In genomic region chr2:173048530-173048900, GRCh38 we compare ENCODE assay signal across 9 cellular contexts. TPM values are rescaled to one million over a fixed set of nuclear protein-coding genes. Genes with fewer than 3 reads are reported as not detected.
A peak's percentile ranks its signal among the peaks of the same experiment; 100 is the strongest.
DNase-seq lines count a peak whose midpoint lies in the region; ATAC-seq and TF ChIP-seq lines count a peak whose summit lies in the region.
"Had no signal": no experiment of that assay in that cellular context is flagged by ENCODE, and none has a peak within 500 bp of the region (broad histone marks: within the 10 kb centered on the region; RNA-seq: fewer than 3 reads in every experiment).

No MANE protein-coding gene starts in this region.

- H3K36me3 ChIP-seq in SJSA1, result no peaks in the 10 kb centered on the region
- H3K36me3 ChIP-seq in heart left ventricle, result peaks cover 0 to 7% (median 0%) of the 10 kb centered on the region in 9 donors
- no peaks in the 10 kb centered on the region for H3K36me3 ChIP-seq in sigmoid colon
- H3K36me3 ChIP-seq in neuronal stem cell (replicated peaks in 1 of 2; ENCODE audit: control insufficient read depth in 2 of 2, insufficient read depth in 2 of 2, low read length in 2 of 2), result no peaks in the 10 kb centered on the region

- H3K4me3 ChIP-seq in SJSA1 (no peak overlapping the region), heart left ventricle (no peak overlapping the region), sigmoid colon (no peak overlapping the region), neuronal stem cell (ENCODE audit: low read length in 2 of 2) (no peak overlapping the region)

- no peak for TF ChIP-seq POLR2A in heart left ventricle (IDR thresholded peaks at IDR 0.05)
- no peak for TF ChIP-seq POLR2A in sigmoid colon (IDR thresholded peaks at IDR 0.05)

- no peak overlapping the region for H2BK12ac ChIP-seq in neuronal stem cell (ENCODE audit: low read length)

- no peak overlapping the region for H3K4me2 ChIP-seq in neuronal stem cell (ENCODE audit: insufficient read depth, low read length, poor library complexity, severe bottlenecking)

- H3K9me3 ChIP-seq in SJSA1 (replicated peaks) (0 out of 2 replicates have a peak, but pooled peaks cover 2% of the 10 kb centered on the region), heart left ventricle (no peaks in the 10 kb centered on the region), sigmoid colon (no peaks in the 10 kb centered on the region), neuronal stem cell (replicated peaks in 1 of 2; ENCODE audit: control insufficient read depth in 2 of 2, insufficient read depth in 1 of 2, low read depth in 1 of 2, low read length in 2 of 2) (peaks cover 0 to 1% of the 10 kb centered on the region in 2 donors)

- no peak overlapping the region for H3K9ac ChIP-seq in neuronal stem cell (ENCODE audit: low read depth, low read length, poor library complexity)

- no peak overlapping the region for H4K91ac ChIP-seq in neuronal stem cell (ENCODE audit: low read depth, low read length, poor library complexity)

- H3K4me1 ChIP-seq in SJSA1 (replicated peaks) (peaks cover 57% of the 10 kb centered on the region), heart left ventricle (peaks cover 0 to 41% (median 15%) of the 10 kb centered on the region in 12 donors), sigmoid colon (peaks cover 0 to 61% (median 47%) of the 10 kb centered on the region in 4 donors), neuronal stem cell (ENCODE audit: control insufficient read depth in 2 of 2, insufficient read depth in 1 of 2, low read depth in 1 of 2, low read length in 2 of 2) (peaks cover 0 to 2% of the 10 kb centered on the region in 2 donors)

- H2BK5ac ChIP-seq in neuronal stem cell (ENCODE audit: low read length), result no peak overlapping the region

- TF ChIP-seq CTCF in heart left ventricle (IDR thresholded peaks at IDR 0.05) (no peak), sigmoid colon (IDR thresholded peaks at IDR 0.05) (no peak)

- no peaks in the 10 kb centered on the region for H3K79me1 ChIP-seq in neuronal stem cell (ENCODE audit: low read depth, low read length)

- no peak overlapping the region for H3K14ac ChIP-seq in neuronal stem cell (ENCODE audit: low read length)

- H3K27ac ChIP-seq in SJSA1, result peak overlapping the region; percentile 89
- peak overlapping the region in 11 of 12 donors; percentile 35 to 72 (median 53) for H3K27ac ChIP-seq in heart left ventricle
- peak overlapping the region; percentile 50 to 76 (median 74) for H3K27ac ChIP-seq in sigmoid colon
- H3K27ac ChIP-seq in neuronal stem cell (replicated peaks; ENCODE audit: low read length), result no peak overlapping the region

- ATAC-seq in GM19452 (IDR thresholded peaks at IDR 0.05; ENCODE audit: unreplicated experiment) (peak; percentile 10), heart left ventricle (peak in 2 of 4 donors; percentile 6 to 38)

- intact Hi-C loops in heart left ventricle (cut with DNase I) (no loop called here), sigmoid colon (cut with DNase I) (no loop called here)

- no peak overlapping the region for H2BK15ac ChIP-seq in neuronal stem cell (ENCODE audit: low read length)

- no peak for DNase-seq in SJSA1 (ENCODE audit: low read depth in 1 of 2, low spot score in 2 of 2)
- DNase-seq in heart left ventricle, result no peak
- no peak for DNase-seq in sigmoid colon
- DNase-seq in neuronal stem cell (ENCODE audit: low spot score), result no peak
- no peak for DNase-seq in stimulated activated CD8-positive, alpha-beta memory T cell treated with anti-CD3 and anti-CD28 coated beads, Interleukin-4, amount 100 ng/mL, for 48 hours
- DNase-seq in NCI-H128 (lab: John Stamatoyannopoulos, UW; ENCODE audit: unreplicated experiment), result no peak
- no peak for DNase-seq in activated naive CD4-positive, alpha-beta T cell (lab: John Stamatoyannopoulos, UW)
- DNase-seq: Karpas-422 had no signal

- H2BK120ac ChIP-seq in neuronal stem cell (ENCODE audit: low read depth, low read length), result no peak overlapping the region

- H3K4ac ChIP-seq in neuronal stem cell (ENCODE audit: low read length), result no peak overlapping the region

- H3K18ac ChIP-seq in neuronal stem cell (ENCODE audit: low read length), result no peak overlapping the region

- H2AFZ ChIP-seq in neuronal stem cell (ENCODE audit: low read length), result no peak overlapping the region

- TF ChIP-seq EP300 in sigmoid colon (IDR thresholded peaks at IDR 0.05), result no peak

- H2AK5ac ChIP-seq in neuronal stem cell (ENCODE audit: low read depth, low read length), result no peak overlapping the region

- 83 to 91% (median 88%) methylated on average over 3 of the region's 3 CpGs for WGBS in heart left ventricle, 4 donors
- WGBS in sigmoid colon, 2 donors, result 94 to 96% methylated on average over 3 of the region's 3 CpGs
- no CpG with 5 or more reads among the region's 3 CpGs for WGBS in neuronal stem cell (ENCODE audit: extremely low coverage in 2 of 2, insufficient read length in 2 of 2, insufficient replicate concordance in 1 of 2), 2 donors

- H3K23ac ChIP-seq in neuronal stem cell (ENCODE audit: low read depth, low read length, poor library complexity), result no peak overlapping the region

- no peak overlapping the region for H4K8ac ChIP-seq in neuronal stem cell (ENCODE audit: low read depth, low read length)

- no peaks in the 10 kb centered on the region for H3K27me3 ChIP-seq in SJSA1 (replicated peaks)
- no peaks in the 10 kb centered on the region for H3K27me3 ChIP-seq in heart left ventricle
- H3K27me3 ChIP-seq in sigmoid colon, result no peaks in the 10 kb centered on the region
- no peaks in the 10 kb centered on the region for H3K27me3 ChIP-seq in neuronal stem cell (ENCODE audit: control insufficient read depth in 3 of 3, insufficient read depth in 3 of 3, low read depth in 1 of 3, low read length in 3 of 3)

RNA-seq across cellular contexts. Expression of gene MAP3K20, which starts 27.1 kb away (rescaled TPM):
- total RNA-seq in SJSA1 (2014; rRNA removed; shearing (Covaris generic)), result 73.5 and 95.7 TPM in 2 replicates
- total RNA-seq in heart left ventricle, result 100 to 1,000 TPM; 275 to 487 (median 451) TPM
- polyA plus RNA-seq in heart left ventricle, result 100 to 1,000 TPM in 1 of 2 donors, 10 to 100 TPM in 1; 98.6 to 175 TPM
- 100 to 1,000 TPM; 189 to 255 (median 219) TPM for total RNA-seq in sigmoid colon
- 10 to 100 TPM in 1 of 3 donors, 1 to 10 TPM in 2; 6.2 to 29.6 (median 9.6) TPM for polyA plus RNA-seq in sigmoid colon
- 11.2 TPM for polyA plus RNA-seq in neuronal stem cell (2013, experiment 1 of 2)
- 11.8 TPM for polyA plus RNA-seq in neuronal stem cell (2013, experiment 2 of 2)
